Comparison of ENCODE assay signal across 9 cellular contexts in the genomic region with DNA sequence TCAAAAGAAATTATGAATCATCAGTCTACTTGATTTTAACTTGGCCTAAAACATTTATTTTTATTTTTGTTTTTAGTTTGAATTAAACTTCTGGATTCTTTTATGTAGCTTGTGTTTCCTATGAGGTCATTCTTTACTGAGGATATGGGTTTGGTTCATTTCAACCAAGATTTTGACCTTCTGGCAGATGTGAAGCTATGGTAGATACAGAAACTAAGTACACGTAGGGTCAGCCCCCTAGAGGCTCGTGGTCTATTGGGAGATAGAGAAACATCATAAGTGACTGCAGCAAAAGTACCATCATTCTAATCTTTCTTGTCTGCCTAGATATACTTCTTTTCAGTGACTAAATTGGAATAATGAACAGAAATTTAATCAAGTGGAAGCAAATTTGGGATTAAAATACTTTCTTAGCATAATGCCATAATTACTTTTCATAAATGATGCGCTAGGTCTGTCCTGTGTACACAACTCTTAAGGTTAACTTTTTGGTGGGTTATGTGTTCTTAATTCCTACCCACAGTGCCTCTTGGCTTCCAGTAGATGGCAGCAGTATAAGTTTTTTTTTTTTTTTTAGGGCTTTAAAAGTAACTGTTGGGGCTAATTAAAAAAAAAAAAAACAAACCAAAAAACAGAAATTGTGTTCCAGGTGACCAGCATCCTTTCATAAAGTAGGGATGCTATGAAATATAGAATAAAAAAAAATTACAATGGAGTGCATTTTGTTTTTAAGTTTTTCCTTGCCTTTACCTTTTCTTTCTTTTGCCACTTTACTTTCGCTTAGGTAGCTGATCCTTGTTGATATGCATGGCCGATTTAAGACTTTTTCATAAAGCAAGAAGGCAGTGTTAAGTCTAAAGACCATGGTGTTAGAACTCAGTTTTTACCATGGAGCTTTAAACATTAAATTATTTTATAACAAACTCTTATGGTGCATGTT. TPM values are rescaled to one million over a fixed set of nuclear protein-coding genes. Genes with fewer than 3 reads are reported as not detected.
A peak's percentile ranks its signal among the peaks of the same experiment; 100 is the strongest.
DNase-seq lines count a peak whose midpoint lies in the region; ATAC-seq and TF ChIP-seq lines count a peak whose summit lies in the region.
"Had no signal": no experiment of that assay in that cellular context is flagged by ENCODE, and none has a peak within 500 bp of the region (broad histone marks: within the 10 kb centered on the region; RNA-seq: fewer than 3 reads in every experiment).

No MANE protein-coding gene starts in this region.

- H4K20me1 ChIP-seq in HCT116 (ENCODE audit: insufficient read depth): peaks cover 12% of the 10 kb centered on the region; the same call in 1 of the 2 replicates

- TF ChIP-seq CTCF in HCT116 (IDR thresholded peaks at IDR 0.05 in 2 of 3, conservative IDR thresholded peaks at IDR 0.05 in 1 of 3; ENCODE audit: borderline replicate concordance in 1 of 3, insufficient read depth in 1 of 3, low read depth in 2 of 3, low read length in 2 of 3) (peak in 2 of 3 experiments; percentile 54 to 64; a peak in 5 of 6 replicates), WTC11 (IDR thresholded peaks at IDR 0.05) (no peak; the same call in 1 of the 2 replicates)

- no peak overlapping the region for H3K4me3 ChIP-seq in HCT116 (replicated peaks in 1 of 2; ENCODE audit: low read depth in 1 of 2, low read length in 2 of 2)
- no peak overlapping the region for H3K4me3 ChIP-seq in MG63

- no peak overlapping the region for H2AFZ ChIP-seq in HCT116 (ENCODE audit: low read depth, low read length, poor library complexity, severe bottlenecking)

- intact Hi-C loops in HCT116 (cut with micrococcal nuclease): loop anchor here (5.0 kb wide), 1 partner anchor 183 kb away; no protein-coding TSS in a partner anchor

- peak; percentile 78 for ATAC-seq in HCT116
- peak; percentile 63 for ATAC-seq in WTC11
- ATAC-seq in GM18519 (IDR thresholded peaks at IDR 0.05; ENCODE audit: low FRiP score, unreplicated experiment): no peak

- TF ChIP-seq POLR2A in HCT116 (IDR thresholded peaks at IDR 0.05; ENCODE audit: borderline replicate concordance, extremely low read depth, insufficient read depth, insufficient read length): no peak

- no peaks in the 10 kb centered on the region for H3K4me1 ChIP-seq in HCT116 (ENCODE audit: control insufficient read depth in 1 of 2, insufficient read depth in 2 of 2, low read length in 2 of 2)

- POLR2A ChIA-PET in HCT116 (lab: Charles Lee): no interaction called here
- POLR2A ChIA-PET in WTC11 (lab: Charles Lee): no interaction called here

- H3K27ac ChIP-seq in HCT116 (ENCODE audit: low read depth, low read length): no peak overlapping the region

- no TSS peak for BruUV-seq in HCT116 (replicated peaks; lab: Mats Ljungman, UMichigan)

- H3K9ac ChIP-seq in HCT116 (ENCODE audit: low read length): no peak overlapping the region

- CTCF ChIA-PET in HCT116 (lab: Charles Lee): interaction anchor here (0.8 to 2.6 kb wide), 5 partner anchors 10 to 35 kb away, joined by 3 to 10 read pairs (median 3); no protein-coding TSS in a partner anchor
- CTCF ChIA-PET in WTC11 (lab: Charles Lee): interaction anchor here (0.8 to 3.9 kb wide), 11 partner anchors 9 to 219 kb away, joined by 3 to 22 read pairs (median 4); no protein-coding TSS in a partner anchor

- no peaks in the 10 kb centered on the region for H3K9me2 ChIP-seq in HCT116 (ENCODE audit: insufficient read depth)

- peaks cover 28% of the 10 kb centered on the region for H3K4me1 Mint-ChIP-seq in WTC11

- no peaks in the 10 kb centered on the region for H3K27me3 Mint-ChIP-seq in WTC11 (ENCODE audit: low read depth)

- peaks cover 31% of the 10 kb centered on the region for H3K36me3 Mint-ChIP-seq in WTC11

- DNase-seq in COLO829 (ENCODE audit: low spot score): peak; percentile 7
- no peak for DNase-seq in HCT116 (ENCODE audit: low read depth, low spot score)
- DNase-seq in WTC11 (ENCODE audit: low spot score): no peak
- peak; percentile 21 for DNase-seq in iris pigment epithelial cell (ENCODE audit: low read depth)
- DNase-seq in effector CD4-positive, alpha-beta T cell: no peak
- no peak for DNase-seq in MG63
- no peak for DNase-seq in mesenteric fat pad (ENCODE audit: low spot score)

- H3K27me3 ChIP-seq in HCT116 (ENCODE audit: insufficient read depth, low read length): no peaks in the 10 kb centered on the region
- H3K27me3 ChIP-seq in MG63: no peaks in the 10 kb centered on the region

- H3K9me3 ChIP-seq in HCT116 (ENCODE audit: control insufficient read depth in 1 of 2, insufficient read depth in 1 of 2, low read depth in 1 of 2, low read length in 2 of 2) (no peaks in the 10 kb centered on the region), MG63 (no peaks in the 10 kb centered on the region)

- H3K27ac Mint-ChIP-seq in WTC11: no peak overlapping the region; the same call in 1 of the 2 replicates

- peaks cover 3% of the 10 kb centered on the region; the same call in 1 of the 2 replicates for H3K9me3 Mint-ChIP-seq in WTC11

- H3K36me3 ChIP-seq in HCT116 (ENCODE audit: control insufficient read depth in 1 of 2, insufficient read depth in 2 of 2, low read length in 2 of 2) (peaks cover 24 to 25% of the 10 kb centered on the region in 2 experiments; a peak in 3 of 4 replicates), MG63 (peaks cover 55% of the 10 kb centered on the region)

- peaks cover 60% of the 10 kb centered on the region for H3K79me2 ChIP-seq in HCT116 (ENCODE audit: insufficient read depth, low read length)

- no peak overlapping the region for H3K4me3 Mint-ChIP-seq in WTC11

- 0 out of 2 replicates have a peak, but pooled peaks have one; percentile 31 for TF ChIP-seq RAD21 in HCT116 (IDR thresholded peaks at IDR 0.05; ENCODE audit: low read depth)

- no peak overlapping the region for H3K4me2 ChIP-seq in HCT116 (ENCODE audit: low read length)

- RAD21 ChIA-PET in HCT116 (lab: Charles Lee; ENCODE audit: low non-redundant PET in 1 of 2, low total read pairs in 2 of 2, uncharacterized antibody in 2 of 2, unreplicated experiment in 2 of 2): interaction anchor here in 1 of 2 experiments (0.7 kb wide), 1 partner anchor 28 kb away, joined by 4 read pairs; no protein-coding TSS in a partner anchor

TF ChIP-seq in HCT116, 20 proteins besides CTCF, POLR2A, EP300 and RAD21:
- no peak for TF ChIP-seq TCF7L2 (IDR thresholded peaks at IDR 0.05; ENCODE audit: borderline replicate concordance, extremely low read depth, insufficient read depth, insufficient read length)
- TF ChIP-seq, protein P1, sequence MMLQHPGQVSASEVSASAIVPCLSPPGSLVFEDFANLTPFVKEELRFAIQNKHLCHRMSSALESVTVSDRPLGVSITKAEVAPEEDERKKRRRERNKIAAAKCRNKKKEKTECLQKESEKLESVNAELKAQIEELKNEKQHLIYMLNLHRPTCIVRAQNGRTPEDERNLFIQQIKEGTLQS (IDR thresholded peaks at IDR 0.05): no peak
- no peak for TF ChIP-seq SRF (IDR thresholded peaks at IDR 0.05; ENCODE audit: low read depth)
- TF ChIP-seq ZFX (IDR thresholded peaks at IDR 0.05): no peak
- TF ChIP-seq SIN3A (IDR thresholded peaks at IDR 0.05; ENCODE audit: low read depth): no peak
- TF ChIP-seq EZH2phosphoT487 (IDR thresholded peaks at IDR 0.05; ENCODE audit: borderline replicate concordance): no peak
- TF ChIP-seq, protein P2, sequence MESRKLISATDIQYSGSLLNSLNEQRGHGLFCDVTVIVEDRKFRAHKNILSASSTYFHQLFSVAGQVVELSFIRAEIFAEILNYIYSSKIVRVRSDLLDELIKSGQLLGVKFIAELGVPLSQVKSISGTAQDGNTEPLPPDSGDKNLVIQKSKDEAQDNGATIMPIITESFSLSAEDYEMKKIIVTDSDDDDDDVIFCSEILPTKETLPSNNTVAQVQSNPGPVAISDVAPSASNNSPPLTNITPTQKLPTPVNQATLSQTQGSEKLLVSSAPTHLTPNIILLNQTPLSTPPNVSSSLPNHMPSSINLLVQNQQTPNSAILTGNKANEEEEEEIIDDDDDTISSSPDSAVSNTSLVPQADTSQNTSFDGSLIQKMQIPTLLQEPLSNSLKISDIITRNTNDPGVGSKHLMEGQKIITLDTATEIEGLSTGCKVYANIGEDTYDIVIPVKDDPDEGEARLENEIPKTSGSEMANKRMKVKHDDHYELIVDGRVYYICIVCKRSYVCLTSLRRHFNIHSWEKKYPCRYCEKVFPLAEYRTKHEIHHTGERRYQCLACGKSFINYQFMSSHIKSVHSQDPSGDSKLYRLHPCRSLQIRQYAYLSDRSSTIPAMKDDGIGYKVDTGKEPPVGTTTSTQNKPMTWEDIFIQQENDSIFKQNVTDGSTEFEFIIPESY (IDR thresholded peaks at IDR 0.05; ENCODE audit: extremely low read depth, insufficient replicate concordance, low read length): no peak
- TF ChIP-seq JUND (IDR thresholded peaks at IDR 0.05): no peak
TF ChIP-seq in HCT116: peak in this region for 0.

TF ChIP-seq in WTC11, 78 proteins besides CTCF, POLR2A, EP300 and RAD21 (continues in another document):
- TF ChIP-seq TEAD4 (CRISPR knock-in tag; IDR thresholded peaks at IDR 0.05): no peak
- TF ChIP-seq, protein P3, sequence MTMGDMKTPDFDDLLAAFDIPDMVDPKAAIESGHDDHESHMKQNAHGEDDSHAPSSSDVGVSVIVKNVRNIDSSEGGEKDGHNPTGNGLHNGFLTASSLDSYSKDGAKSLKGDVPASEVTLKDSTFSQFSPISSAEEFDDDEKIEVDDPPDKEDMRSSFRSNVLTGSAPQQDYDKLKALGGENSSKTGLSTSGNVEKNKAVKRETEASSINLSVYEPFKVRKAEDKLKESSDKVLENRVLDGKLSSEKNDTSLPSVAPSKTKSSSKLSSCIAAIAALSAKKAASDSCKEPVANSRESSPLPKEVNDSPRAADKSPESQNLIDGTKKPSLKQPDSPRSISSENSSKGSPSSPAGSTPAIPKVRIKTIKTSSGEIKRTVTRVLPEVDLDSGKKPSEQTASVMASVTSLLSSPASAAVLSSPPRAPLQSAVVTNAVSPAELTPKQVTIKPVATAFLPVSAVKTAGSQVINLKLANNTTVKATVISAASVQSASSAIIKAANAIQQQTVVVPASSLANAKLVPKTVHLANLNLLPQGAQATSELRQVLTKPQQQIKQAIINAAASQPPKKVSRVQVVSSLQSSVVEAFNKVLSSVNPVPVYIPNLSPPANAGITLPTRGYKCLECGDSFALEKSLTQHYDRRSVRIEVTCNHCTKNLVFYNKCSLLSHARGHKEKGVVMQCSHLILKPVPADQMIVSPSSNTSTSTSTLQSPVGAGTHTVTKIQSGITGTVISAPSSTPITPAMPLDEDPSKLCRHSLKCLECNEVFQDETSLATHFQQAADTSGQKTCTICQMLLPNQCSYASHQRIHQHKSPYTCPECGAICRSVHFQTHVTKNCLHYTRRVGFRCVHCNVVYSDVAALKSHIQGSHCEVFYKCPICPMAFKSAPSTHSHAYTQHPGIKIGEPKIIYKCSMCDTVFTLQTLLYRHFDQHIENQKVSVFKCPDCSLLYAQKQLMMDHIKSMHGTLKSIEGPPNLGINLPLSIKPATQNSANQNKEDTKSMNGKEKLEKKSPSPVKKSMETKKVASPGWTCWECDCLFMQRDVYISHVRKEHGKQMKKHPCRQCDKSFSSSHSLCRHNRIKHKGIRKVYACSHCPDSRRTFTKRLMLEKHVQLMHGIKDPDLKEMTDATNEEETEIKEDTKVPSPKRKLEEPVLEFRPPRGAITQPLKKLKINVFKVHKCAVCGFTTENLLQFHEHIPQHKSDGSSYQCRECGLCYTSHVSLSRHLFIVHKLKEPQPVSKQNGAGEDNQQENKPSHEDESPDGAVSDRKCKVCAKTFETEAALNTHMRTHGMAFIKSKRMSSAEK (CRISPR knock-in tag; IDR thresholded peaks at IDR 0.05; ENCODE audit: borderline replicate concordance): no peak

RNA-seq across cellular contexts. Expression of gene LRRTM2, which starts 49.9 kb away (rescaled TPM):
- total RNA-seq in HCT116 (2021; ENCODE audit: unreplicated experiment): not detected
- polyA plus RNA-seq in HCT116 (2012): 0.03 and 0.04 TPM in 2 replicates
- not detected in 3 replicates for total RNA-seq in WTC11 (2021)
- 0.54 TPM in 1 of 2 replicates, not detected in the other for total RNA-seq in MG63 (2014; rRNA removed; shearing (Covaris generic); ENCODE audit: low replicate concordance)
- total RNA-seq in mesenteric fat pad: 1.3 TPM
- total RNA-seq: M059J had no signal

Comparison
In these comparisons a context has a peak if more than half of its experiments do, and no peak if none do; other contexts are left out.
1. DNase-seq: peak in COLO829 (single experiment) and iris pigment epithelial cell (single experiment); none in HCT116 (single experiment), WTC11 (single experiment), effector CD4-positive, alpha-beta T cell (single experiment), MG63 (single experiment) and mesenteric fat pad (single experiment).